8 cellular contexts compared by ENCODE assay signal in the genomic region with DNA sequence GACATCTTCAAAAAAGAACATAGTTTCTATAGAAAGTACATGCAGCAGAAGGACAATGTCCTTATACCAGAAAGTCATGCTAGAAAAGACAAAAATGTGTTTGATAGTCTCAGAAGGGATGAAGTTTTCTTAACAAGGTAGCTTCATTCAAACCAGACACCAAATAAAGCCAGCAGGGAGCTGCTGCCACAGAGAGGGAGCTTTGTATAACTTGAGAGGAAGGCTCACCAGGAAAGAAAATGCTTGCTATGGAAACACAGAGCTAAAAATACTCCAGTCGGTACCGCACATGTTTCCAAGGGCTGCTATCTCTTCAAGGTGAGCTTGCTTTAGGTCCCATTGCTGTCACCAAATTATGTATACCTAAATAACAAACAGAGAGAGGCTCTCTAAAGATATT.
DNase-seq lines count a peak whose midpoint lies in the region; ATAC-seq, FAIRE-seq and TF ChIP-seq lines count a peak whose summit lies in the region.

No MANE protein-coding gene starts in this region.

- CTCF ChIA-PET in A549 (lab: Yijun Ruan, JAX), result interaction anchor here (1.2 kb wide), 1 partner anchor 18 kb away, joined by 3 read pairs; no protein-coding TSS in a partner anchor

- H3K27ac ChIP-seq in A549, result no peak overlapping the region

- H3K9me3 ChIP-seq in A549, result no peaks in the 10 kb centered on the region; the same call in 2 of the 3 replicates

- peaks cover 4 to 6% of the 10 kb centered on the region in 2 donors for H3K4me1 Mint-ChIP-seq in effector memory CD8-positive, alpha-beta T cell (ENCODE audit: low read depth in 2 of 2)

- peak in 1 of 2 experiments; percentile 34; a peak in 2 of 6 replicates for ATAC-seq in A549
- peak; percentile 36 for ATAC-seq in GM19452 (IDR thresholded peaks at IDR 0.05; ENCODE audit: unreplicated experiment)
- peak; percentile 40 for ATAC-seq in effector memory CD8-positive, alpha-beta T cell (replicated peaks)

- in situ Hi-C loops in KBM-7 (cut with MboI; ENCODE audit: low pct_unique_long_range_greater_than_20kb, low sequenced_read_pairs), result no loop called here

- DNase-seq in A549 (ENCODE audit: low read depth in 1 of 2, low spot score in 1 of 2) (no peak), KBM-7 (peak; percentile 21), urothelium cell line (ENCODE audit: low spot score) (peak; percentile 7), NCI-H1436 treated with DMSO at 0.1 percent for 48 hours (lab: John Stamatoyannopoulos, UW) (no peak), NCI-H2196 treated with DMSO at 0.1 percent for 48 hours (lab: John Stamatoyannopoulos, UW; ENCODE audit: unreplicated experiment) (no peak), GM10266 (ENCODE audit: extremely low spot score) (no peak)
- no peak for DNase-seq in effector memory CD8-positive, alpha-beta T cell

- FAIRE-seq in A549 (lab: Jason Lieb, UNC), result no peak
- no peak for FAIRE-seq in urothelium cell line (lab: Jason Lieb, UNC)

- TF ChIP-seq POLR2A in A549 (IDR thresholded peaks at IDR 0.05; ENCODE audit: low read length), result no peak

- H3K4me3 ChIP-seq in A549, result 0 out of 3 replicates have a peak overlapping the region, but pooled peaks have one; percentile 14

- peak overlapping the region; percentile 73 for H3K4me2 ChIP-seq in A549

- peaks cover 2% of the 10 kb centered on the region for H3K36me3 Mint-ChIP-seq in effector memory CD8-positive, alpha-beta T cell (ENCODE audit: insufficient read depth)

- no peak for TF ChIP-seq EP300 in A549 (IDR thresholded peaks at IDR 0.05)

- peak overlapping the region; percentile 61 to 75 for H3K27ac Mint-ChIP-seq in effector memory CD8-positive, alpha-beta T cell

- TF ChIP-seq CTCF in A549 (IDR thresholded peaks at IDR 0.05) (no peak), GM10266 (IDR thresholded peaks at IDR 0.05; ENCODE audit: control insufficient read depth, insufficient read depth, low read depth, missing control alignments) (no peak)

- peak overlapping the region; percentile 54 to 63 for H3K4me3 Mint-ChIP-seq in effector memory CD8-positive, alpha-beta T cell

- POLR2A ChIA-PET in A549 (lab: Yijun Ruan, JAX), result no interaction called here

- no peaks in the 10 kb centered on the region for H3K27me3 Mint-ChIP-seq in effector memory CD8-positive, alpha-beta T cell

- WGBS in A549 (ENCODE audit: missing lambda C conversion rate), result 31% methylated on average over 2 of the region's 2 CpGs

- peaks cover 7% of the 10 kb centered on the region; the same call in 2 of the 3 replicates for H3K4me1 ChIP-seq in A549

- no peaks in the 10 kb centered on the region for H3K9me3 Mint-ChIP-seq in effector memory CD8-positive, alpha-beta T cell

- no peak for TF ChIP-seq RAD21 in A549 (conservative IDR thresholded peaks at IDR 0.05 in 1 of 2, IDR thresholded peaks at IDR 0.05 in 1 of 2)

TF ChIP-seq in A549, 52 proteins besides CTCF, POLR2A, EP300 and RAD21:
- TF ChIP-seq HOXA7 (CRISPR knock-in tag; IDR thresholded peaks at IDR 0.05) (no peak), ZFP36 (IDR thresholded peaks at IDR 0.05; ENCODE audit: borderline replicate concordance, partially characterized antibody) (no peak), HDAC2 (IDR thresholded peaks at IDR 0.05) (no peak), HOXB5 (CRISPR knock-in tag; IDR thresholded peaks at IDR 0.05) (no peak), TFCP2L1 (CRISPR knock-in tag; IDR thresholded peaks at IDR 0.05) (no peak), JUNB (IDR thresholded peaks at IDR 0.05) (no peak), EHMT2 (IDR thresholded peaks at IDR 0.05; ENCODE audit: low read depth) (no peak), KDM1A (IDR thresholded peaks at IDR 0.05; ENCODE audit: low read depth) (no peak), MAZ (IDR thresholded peaks at IDR 0.05; ENCODE audit: borderline replicate concordance, low read depth, low read length) (no peak), MAFK (IDR thresholded peaks at IDR 0.05; ENCODE audit: partially characterized antibody) (no peak), SREBF2 (IDR thresholded peaks at IDR 0.05) (no peak), NFE2L2 (conservative IDR thresholded peaks at IDR 0.05; ENCODE audit: low read length) (no peak), HOXB13 (CRISPR knock-in tag; IDR thresholded peaks at IDR 0.05; ENCODE audit: low read depth) (no peak), RCOR1 (IDR thresholded peaks at IDR 0.05; ENCODE audit: low read depth, low read length) (no peak), JUN (IDR thresholded peaks at IDR 0.05) (no peak)
- TF ChIP-seq, protein P1, sequence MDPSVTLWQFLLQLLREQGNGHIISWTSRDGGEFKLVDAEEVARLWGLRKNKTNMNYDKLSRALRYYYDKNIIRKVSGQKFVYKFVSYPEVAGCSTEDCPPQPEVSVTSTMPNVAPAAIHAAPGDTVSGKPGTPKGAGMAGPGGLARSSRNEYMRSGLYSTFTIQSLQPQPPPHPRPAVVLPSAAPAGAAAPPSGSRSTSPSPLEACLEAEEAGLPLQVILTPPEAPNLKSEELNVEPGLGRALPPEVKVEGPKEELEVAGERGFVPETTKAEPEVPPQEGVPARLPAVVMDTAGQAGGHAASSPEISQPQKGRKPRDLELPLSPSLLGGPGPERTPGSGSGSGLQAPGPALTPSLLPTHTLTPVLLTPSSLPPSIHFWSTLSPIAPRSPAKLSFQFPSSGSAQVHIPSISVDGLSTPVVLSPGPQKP (IDR thresholded peaks at IDR 0.05; ENCODE audit: low read depth, low read length), result no peak
- TF ChIP-seq, protein P2, sequence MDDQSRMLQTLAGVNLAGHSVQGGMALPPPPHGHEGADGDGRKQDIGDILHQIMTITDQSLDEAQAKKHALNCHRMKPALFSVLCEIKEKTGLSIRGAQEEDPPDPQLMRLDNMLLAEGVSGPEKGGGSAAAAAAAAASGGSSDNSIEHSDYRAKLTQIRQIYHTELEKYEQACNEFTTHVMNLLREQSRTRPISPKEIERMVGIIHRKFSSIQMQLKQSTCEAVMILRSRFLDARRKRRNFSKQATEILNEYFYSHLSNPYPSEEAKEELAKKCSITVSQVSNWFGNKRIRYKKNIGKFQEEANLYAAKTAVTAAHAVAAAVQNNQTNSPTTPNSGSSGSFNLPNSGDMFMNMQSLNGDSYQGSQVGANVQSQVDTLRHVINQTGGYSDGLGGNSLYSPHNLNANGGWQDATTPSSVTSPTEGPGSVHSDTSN (IDR thresholded peaks at IDR 0.05), result no peak

Comparison
In these comparisons a context has a peak if more than half of its experiments do, and no peak if none do; other contexts are left out.
1. DNase-seq: peak in KBM-7 (single experiment) and urothelium cell line (single experiment); none in A549 (0 of 2), effector memory CD8-positive, alpha-beta T cell (0 of 3), NCI-H1436 treated with DMSO at 0.1 percent for 48 hours (single experiment), NCI-H2196 treated with DMSO at 0.1 percent for 48 hours (single experiment) and GM10266 (single experiment).